ENCODE assay signal across 19 cellular contexts in genomic region chr10:118042827-118043242, GRCh38. TPM values are rescaled to one million over a fixed set of nuclear protein-coding genes. Genes with fewer than 3 reads are reported as not detected.
A peak's percentile ranks its signal among the peaks of the same experiment; 100 is the strongest.
DNase-seq lines count a peak whose midpoint lies in the region; ATAC-seq, FAIRE-seq and TF ChIP-seq lines count a peak whose summit lies in the region.
"Had no signal": no experiment of that assay in that cellular context is flagged by ENCODE, and none has a peak within 500 bp of the region (broad histone marks: within the 10 kb centered on the region; RNA-seq: fewer than 3 reads in every experiment).

No MANE protein-coding gene starts in this region.

- H3K27ac ChIP-seq in PC-3 (ENCODE audit: low read length) (no peak overlapping the region), pancreas (peak overlapping the region in 2 of 4 donors; percentile 34 to 53)
- H3K27ac ChIP-seq: parathyroid adenoma had no signal

- no peaks in the 10 kb centered on the region for H3K9me2 ChIP-seq in PC-3 (replicated peaks; ENCODE audit: low read length)

- TF ChIP-seq CTCF in PC-3 (conservative IDR thresholded peaks at IDR 0.05; ENCODE audit: low read depth, low read length) (no peak), pancreas (IDR thresholded peaks at IDR 0.05) (no peak)

- peak; percentile 37 for FAIRE-seq in endometrium (lab: Jason Lieb, UNC)
- peak; percentile 5 for FAIRE-seq in pancreas (lab: Jason Lieb, UNC)
- FAIRE-seq: GM18507 had no signal

- intact Hi-C loops in PC-3 (cut with micrococcal nuclease) = loop anchor here (5.0 kb wide), 1 partner anchor 96 kb away; no protein-coding TSS in a partner anchor
- intact Hi-C loops in pancreas (cut with DNase I) = no loop called here

- H3K27me3 ChIP-seq in PC-3 (ENCODE audit: low read length) = no peaks in the 10 kb centered on the region
- H3K27me3 ChIP-seq in pancreas = no peaks in the 10 kb centered on the region
- H3K27me3 ChIP-seq: BE2C had no signal

- no peaks in the 10 kb centered on the region for H3F3A ChIP-seq in PC-3 (ENCODE audit: low read length, unreplicated experiment)

- H3K9me3 ChIP-seq in PC-3 (ENCODE audit: low read length) (no peaks in the 10 kb centered on the region), pancreas (no peaks in the 10 kb centered on the region)
- H3K9me3 ChIP-seq: BE2C had no signal

- no peak overlapping the region for H2AFZ ChIP-seq in PC-3 (ENCODE audit: low read length)
- H2AFZ ChIP-seq: parathyroid adenoma had no signal

- WGBS in pancreas, 2 donors = 11 to 18% methylated on average over 2 of the region's 2 CpGs

- H3K79me2 ChIP-seq in PC-3 (ENCODE audit: low read length) = peaks cover 42% of the 10 kb centered on the region
- H3K79me2 ChIP-seq: parathyroid adenoma had no signal

- H3K9ac ChIP-seq in PC-3 (ENCODE audit: low read length) = no peak overlapping the region
- H3K9ac ChIP-seq: parathyroid adenoma had no signal

- H3K4me2 ChIP-seq in PC-3 (ENCODE audit: low read length) = peak overlapping the region; percentile 34

- ATAC-seq in PC-3 (no peak), pancreas (no peak)
- ATAC-seq: Right ventricle myocardium inferior had no signal

- H3K4me3 ChIP-seq in PC-3 (ENCODE audit: low read length) = no peak overlapping the region
- H3K4me3 ChIP-seq in pancreas = no peak overlapping the region

- no peaks in the 10 kb centered on the region for H3K36me3 ChIP-seq in PC-3 (ENCODE audit: low read depth, low read length)
- no peaks in the 10 kb centered on the region for H3K36me3 ChIP-seq in pancreas
- H3K36me3 ChIP-seq: BE2C had no signal

- DNase-seq in ELR (ENCODE audit: low read depth) = peak; percentile 6
- no peak for DNase-seq in PC-3
- peak in 2 of 6 donors; percentile 10 to 15 for DNase-seq in pancreas
- no peak for DNase-seq in H4 (ENCODE audit: low spot score)
- DNase-seq in NCI-H2196 (lab: John Stamatoyannopoulos, UW; ENCODE audit: unreplicated experiment) = no peak
- no peak for DNase-seq in activated CD4-positive, alpha-beta T cell treated with anti-CD3 and anti-CD28 coated beads for 4 hours
- DNase-seq: activated CD8-positive, alpha-beta memory T cell treated with anti-CD3 and anti-CD28 coated beads, Interleukin-2, amount 50 U/mL, for 4 hours; activated naive CD4-positive, alpha-beta T cell; BE2C; cortex of kidney; H9; KBM-7; NCI-H1105; NK-92 treated with Interleukin-12 subunit alpha and Interleukin-12 subunit beta, amount 100 ng/mL, for 24 hours; stimulated activated CD4-positive, alpha-beta T cell treated with anti-CD3 and anti-CD28 coated beads, Interleukin-4, amount 100 ng/mL, for 1 hour had no signal

- H4K20me1 ChIP-seq in PC-3 (ENCODE audit: low read length) = no peaks in the 10 kb centered on the region

- H3K4me1 ChIP-seq in PC-3 (ENCODE audit: insufficient read depth, low read length) (peaks cover 40% of the 10 kb centered on the region), pancreas (peaks cover 36 to 57% (median 53%) of the 10 kb centered on the region in 3 donors)

- CTCF ChIA-PET in PC-3 (lab: Charles Lee) = interaction anchor here (0.7 to 0.9 kb wide), 2 partner anchors 113 to 154 kb away, joined by 3 read pairs; no protein-coding TSS in a partner anchor

- POLR2A ChIA-PET in PC-3 (lab: Charles Lee; ENCODE audit: unreplicated experiment) = no interaction called here

- BruUV-seq in PC-3 (replicated peaks; lab: Mats Ljungman, UMichigan) = no TSS peak

RNA-seq across cellular contexts. Expression of gene RAB11FIP2, which starts 3.9 kb away (rescaled TPM):
- total RNA-seq in PC-3 (2014; rRNA removed) (4.4 and 8.2 TPM in 2 replicates), pancreas (10 to 100 TPM in 1 of 6 donors, 1 to 10 TPM in 5; 6.4 to 13.1 (median 7.0) TPM)
- polyA plus RNA-seq in pancreas = 1 to 10 TPM; 1.4 to 4.0 TPM
- total RNA-seq in H4 (2014; rRNA removed; shearing (Covaris generic)) = 7.6 and 11.2 TPM in 2 replicates
